16 cellular contexts compared by ENCODE assay signal in the genomic region with DNA sequence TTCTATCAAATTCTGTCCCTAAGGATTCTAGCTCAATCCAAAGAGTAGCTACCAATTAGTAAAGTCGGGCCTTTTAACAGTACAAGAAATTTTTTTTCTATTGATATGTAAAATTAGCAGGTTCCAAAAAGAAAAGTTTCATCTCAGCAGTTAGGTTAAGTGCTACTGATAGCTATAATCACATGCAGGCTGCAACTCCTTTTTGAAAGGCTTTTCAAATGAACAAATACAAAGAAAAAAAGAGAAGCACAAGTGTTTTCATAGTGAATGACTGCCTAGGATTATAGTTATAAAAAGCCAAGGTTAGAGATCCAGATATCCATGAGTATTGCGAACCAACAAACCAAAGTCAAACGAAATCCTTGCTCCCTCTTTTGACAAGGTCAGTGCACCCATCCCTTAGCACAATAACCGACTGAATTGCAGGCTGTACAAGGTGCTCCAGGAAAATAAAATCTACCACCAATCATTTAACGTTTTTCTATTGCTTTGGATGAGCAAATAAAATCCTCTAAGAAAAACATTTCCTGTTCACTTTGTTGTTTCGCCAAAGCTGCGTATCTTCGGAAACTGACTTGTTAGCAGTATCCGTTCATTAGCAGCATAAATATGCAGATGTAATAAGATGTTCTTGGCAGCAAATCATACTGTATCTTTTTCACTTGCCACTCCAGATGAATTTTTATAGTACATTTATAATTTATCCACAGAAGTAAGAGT.
A peak's percentile ranks its signal among the peaks of the same experiment; 100 is the strongest.
DNase-seq lines count a peak whose midpoint lies in the region; ATAC-seq, FAIRE-seq and TF ChIP-seq lines count a peak whose summit lies in the region.
"Had no signal": no experiment of that assay in that cellular context is flagged by ENCODE, and none has a peak within 500 bp of the region (broad histone marks: within the 10 kb centered on the region; RNA-seq: fewer than 3 reads in every experiment).

No MANE protein-coding gene starts in this region.

- peaks cover 7% of the 10 kb centered on the region for H3K36me3 Mint-ChIP-seq in nephron progenitor cell (ENCODE audit: low read depth)
- peaks cover 39% of the 10 kb centered on the region for H3K36me3 Mint-ChIP-seq in CD4-positive, alpha-beta T cell (ENCODE audit: low read depth)

- H3K27me3 ChIP-seq in CD4-positive, alpha-beta T cell (ENCODE audit: control insufficient read depth, insufficient read depth, low read length): no peaks in the 10 kb centered on the region
- H3K27me3 ChIP-seq: BLaER1 had no signal

- H3K27ac Mint-ChIP-seq in nephron progenitor cell: peak overlapping the region; percentile 24
- H3K27ac Mint-ChIP-seq in CD4-positive, alpha-beta T cell: no peak overlapping the region
- H3K27ac Mint-ChIP-seq: CD14-positive monocyte; CD8-positive, alpha-beta T cell had no signal

- intact Hi-C loops in CD4-positive, alpha-beta T cell (cut with DNase I, micrococcal nuclease): no loop called here

- no peak overlapping the region for H3K4me3 Mint-ChIP-seq in nephron progenitor cell
- no peak overlapping the region for H3K4me3 Mint-ChIP-seq in CD4-positive, alpha-beta T cell
- H3K4me3 Mint-ChIP-seq: CD14-positive monocyte; CD8-positive, alpha-beta T cell had no signal

- POLR2A ChIA-PET in CD4-positive, alpha-beta T cell (lab: Charles Lee): interaction anchor here (0.7 kb wide), 1 partner anchor 302 kb away, joined by 3 read pairs; no protein-coding TSS in a partner anchor

- FAIRE-seq in urothelium cell line (lab: Jason Lieb, UNC): no peak
- FAIRE-seq: A204.1, H1 had no signal

- peaks cover 9% of the 10 kb centered on the region for H3K4me1 Mint-ChIP-seq in nephron progenitor cell
- no peaks in the 10 kb centered on the region for H3K4me1 Mint-ChIP-seq in CD4-positive, alpha-beta T cell (ENCODE audit: low read depth)
- H3K4me1 Mint-ChIP-seq: CD14-positive monocyte had no signal

- DNase-seq in NCI-H2227 (lab: John Stamatoyannopoulos, UW; ENCODE audit: unreplicated experiment): peak; percentile 48
- DNase-seq in dermis blood vessel endothelial cell: peak; percentile 50
- no peak for DNase-seq in nephron progenitor cell
- DNase-seq in urothelium cell line (ENCODE audit: low spot score): no peak
- DNase-seq in CD4-positive, alpha-beta T cell: no peak
- DNase-seq in H4 (ENCODE audit: low spot score): no peak
- DNase-seq: Calu3; CD8-positive, alpha-beta T cell; DMS79 treated with DMSO at 0.1 percent for 48 hours; GF-D8; HCEC 1CT had no signal

- TF ChIP-seq CTCF in nephron progenitor cell (IDR thresholded peaks at IDR 0.05): no peak
- no peak for TF ChIP-seq CTCF in CD4-positive, alpha-beta T cell (IDR thresholded peaks at IDR 0.05)

- no peaks in the 10 kb centered on the region for H3K9me3 Mint-ChIP-seq in nephron progenitor cell
- no peaks in the 10 kb centered on the region for H3K9me3 Mint-ChIP-seq in CD4-positive, alpha-beta T cell
- H3K9me3 Mint-ChIP-seq: CD8-positive, alpha-beta T cell had no signal

- H3K27me3 Mint-ChIP-seq in nephron progenitor cell (ENCODE audit: low read depth, poor library complexity): no peaks in the 10 kb centered on the region
- no peaks in the 10 kb centered on the region for H3K27me3 Mint-ChIP-seq in CD4-positive, alpha-beta T cell

- CTCF ChIA-PET in CD4-positive, alpha-beta T cell (lab: Charles Lee): no interaction called here

- H3K27ac ChIP-seq in CD4-positive, alpha-beta T cell (ENCODE audit: low read depth, low read length): no peak overlapping the region
- H3K27ac ChIP-seq: BLaER1, HL-60 had no signal

- no peaks in the 10 kb centered on the region for H3K9me3 ChIP-seq in CD4-positive, alpha-beta T cell (ENCODE audit: control insufficient read depth, low read length)
- H3K9me3 ChIP-seq: BLaER1 had no signal

- ATAC-seq in CD4-positive, alpha-beta T cell (ENCODE audit: poor library complexity): no peak
- ATAC-seq: CD8-positive, alpha-beta T cell had no signal

Comparison
In these comparisons a context has a peak if more than half of its experiments do, and no peak if none do; other contexts are left out.
1. DNase-seq: peak in NCI-H2227 (single experiment) and dermis blood vessel endothelial cell (single experiment); none in nephron progenitor cell (single experiment), urothelium cell line (single experiment), CD4-positive, alpha-beta T cell (0 of 10) and H4 (single experiment).